1 cellular context compared by ENCODE assay signal in the genomic region with DNA sequence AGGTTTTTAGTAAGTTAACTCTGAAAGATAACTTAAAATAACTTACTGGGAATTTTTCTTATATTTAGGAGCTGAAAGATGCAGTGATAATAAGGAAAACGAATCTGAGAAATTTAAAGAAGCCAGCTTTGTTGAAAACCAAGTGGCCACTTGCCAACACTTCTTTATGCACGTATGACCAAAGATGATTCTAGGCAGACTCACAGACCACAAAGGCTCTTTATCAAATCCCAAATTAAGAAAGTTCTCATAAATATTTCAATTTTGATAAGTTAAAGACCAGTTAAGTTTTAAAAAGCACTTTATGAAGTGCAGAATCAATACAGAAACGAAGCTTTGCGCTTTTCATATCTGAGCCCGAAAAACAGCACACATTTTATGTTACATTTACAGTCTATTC.
TF ChIP-seq lines count a peak whose summit lies in the region.

No MANE protein-coding gene starts in this region.

TF ChIP-seq in GM23338, 12 proteins besides CTCF, POLR2A, EP300 and RAD21 (continued from another document):
- TF ChIP-seq, protein P1, sequence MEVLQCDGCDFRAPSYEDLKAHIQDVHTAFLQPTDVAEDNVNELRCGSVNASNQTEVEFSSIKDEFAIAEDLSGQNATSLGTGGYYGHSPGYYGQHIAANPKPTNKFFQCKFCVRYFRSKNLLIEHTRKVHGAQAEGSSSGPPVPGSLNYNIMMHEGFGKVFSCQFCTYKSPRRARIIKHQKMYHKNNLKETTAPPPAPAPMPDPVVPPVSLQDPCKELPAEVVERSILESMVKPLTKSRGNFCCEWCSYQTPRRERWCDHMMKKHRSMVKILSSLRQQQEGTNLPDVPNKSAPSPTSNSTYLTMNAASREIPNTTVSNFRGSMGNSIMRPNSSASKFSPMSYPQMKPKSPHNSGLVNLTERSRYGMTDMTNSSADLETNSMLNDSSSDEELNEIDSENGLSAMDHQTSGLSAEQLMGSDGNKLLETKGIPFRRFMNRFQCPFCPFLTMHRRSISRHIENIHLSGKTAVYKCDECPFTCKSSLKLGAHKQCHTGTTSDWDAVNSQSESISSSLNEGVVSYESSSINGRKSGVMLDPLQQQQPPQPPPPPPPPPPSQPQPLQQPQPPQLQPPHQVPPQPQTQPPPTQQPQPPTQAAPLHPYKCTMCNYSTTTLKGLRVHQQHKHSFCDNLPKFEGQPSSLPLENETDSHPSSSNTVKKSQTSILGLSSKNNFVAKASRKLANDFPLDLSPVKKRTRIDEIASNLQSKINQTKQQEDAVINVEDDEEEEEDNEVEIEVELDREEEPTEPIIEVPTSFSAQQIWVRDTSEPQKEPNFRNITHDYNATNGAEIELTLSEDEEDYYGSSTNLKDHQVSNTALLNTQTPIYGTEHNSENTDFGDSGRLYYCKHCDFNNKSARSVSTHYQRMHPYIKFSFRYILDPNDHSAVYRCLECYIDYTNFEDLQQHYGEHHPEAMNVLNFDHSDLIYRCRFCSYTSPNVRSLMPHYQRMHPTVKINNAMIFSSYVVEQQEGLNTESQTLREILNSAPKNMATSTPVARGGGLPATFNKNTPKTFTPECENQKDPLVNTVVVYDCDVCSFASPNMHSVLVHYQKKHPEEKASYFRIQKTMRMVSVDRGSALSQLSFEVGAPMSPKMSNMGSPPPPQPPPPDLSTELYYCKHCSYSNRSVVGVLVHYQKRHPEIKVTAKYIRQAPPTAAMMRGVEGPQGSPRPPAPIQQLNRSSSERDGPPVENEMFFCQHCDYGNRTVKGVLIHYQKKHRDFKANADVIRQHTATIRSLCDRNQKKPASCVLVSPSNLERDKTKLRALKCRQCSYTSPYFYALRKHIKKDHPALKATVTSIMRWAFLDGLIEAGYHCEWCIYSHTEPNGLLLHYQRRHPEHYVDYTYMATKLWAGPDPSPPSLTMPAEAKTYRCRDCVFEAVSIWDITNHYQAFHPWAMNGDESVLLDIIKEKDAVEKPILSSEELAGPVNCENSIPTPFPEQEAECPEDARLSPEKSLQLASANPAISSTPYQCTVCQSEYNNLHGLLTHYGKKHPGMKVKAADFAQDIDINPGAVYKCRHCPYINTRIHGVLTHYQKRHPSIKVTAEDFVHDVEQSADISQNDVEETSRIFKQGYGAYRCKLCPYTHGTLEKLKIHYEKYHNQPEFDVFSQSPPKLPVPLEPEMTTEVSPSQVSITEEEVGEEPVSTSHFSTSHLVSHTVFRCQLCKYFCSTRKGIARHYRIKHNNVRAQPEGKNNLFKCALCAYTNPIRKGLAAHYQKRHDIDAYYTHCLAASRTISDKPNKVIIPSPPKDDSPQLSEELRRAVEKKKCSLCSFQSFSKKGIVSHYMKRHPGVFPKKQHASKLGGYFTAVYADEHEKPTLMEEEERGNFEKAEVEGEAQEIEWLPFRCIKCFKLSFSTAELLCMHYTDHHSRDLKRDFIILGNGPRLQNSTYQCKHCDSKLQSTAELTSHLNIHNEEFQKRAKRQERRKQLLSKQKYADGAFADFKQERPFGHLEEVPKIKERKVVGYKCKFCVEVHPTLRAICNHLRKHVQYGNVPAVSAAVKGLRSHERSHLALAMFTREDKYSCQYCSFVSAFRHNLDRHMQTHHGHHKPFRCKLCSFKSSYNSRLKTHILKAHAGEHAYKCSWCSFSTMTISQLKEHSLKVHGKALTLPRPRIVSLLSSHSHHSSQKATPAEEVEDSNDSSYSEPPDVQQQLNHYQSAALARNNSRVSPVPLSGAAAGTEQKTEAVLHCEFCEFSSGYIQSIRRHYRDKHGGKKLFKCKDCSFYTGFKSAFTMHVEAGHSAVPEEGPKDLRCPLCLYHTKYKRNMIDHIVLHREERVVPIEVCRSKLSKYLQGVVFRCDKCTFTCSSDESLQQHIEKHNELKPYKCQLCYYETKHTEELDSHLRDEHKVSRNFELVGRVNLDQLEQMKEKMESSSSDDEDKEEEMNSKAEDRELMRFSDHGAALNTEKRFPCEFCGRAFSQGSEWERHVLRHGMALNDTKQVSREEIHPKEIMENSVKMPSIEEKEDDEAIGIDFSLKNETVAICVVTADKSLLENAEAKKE (CRISPR knock-in tag; IDR thresholded peaks at IDR 0.05), result no peak
- TF ChIP-seq STAT1 (IDR thresholded peaks at IDR 0.05; ENCODE audit: unreplicated experiment) (no peak), EZH2phosphoT487 (IDR thresholded peaks at IDR 0.05; ENCODE audit: unreplicated experiment) (no peak), NANOG (IDR thresholded peaks at IDR 0.05; ENCODE audit: borderline replicate concordance) (no peak), CREB1 (CRISPR knock-in tag; IDR thresholded peaks at IDR 0.05; ENCODE audit: low read depth) (no peak)
- TF ChIP-seq, protein P2, sequence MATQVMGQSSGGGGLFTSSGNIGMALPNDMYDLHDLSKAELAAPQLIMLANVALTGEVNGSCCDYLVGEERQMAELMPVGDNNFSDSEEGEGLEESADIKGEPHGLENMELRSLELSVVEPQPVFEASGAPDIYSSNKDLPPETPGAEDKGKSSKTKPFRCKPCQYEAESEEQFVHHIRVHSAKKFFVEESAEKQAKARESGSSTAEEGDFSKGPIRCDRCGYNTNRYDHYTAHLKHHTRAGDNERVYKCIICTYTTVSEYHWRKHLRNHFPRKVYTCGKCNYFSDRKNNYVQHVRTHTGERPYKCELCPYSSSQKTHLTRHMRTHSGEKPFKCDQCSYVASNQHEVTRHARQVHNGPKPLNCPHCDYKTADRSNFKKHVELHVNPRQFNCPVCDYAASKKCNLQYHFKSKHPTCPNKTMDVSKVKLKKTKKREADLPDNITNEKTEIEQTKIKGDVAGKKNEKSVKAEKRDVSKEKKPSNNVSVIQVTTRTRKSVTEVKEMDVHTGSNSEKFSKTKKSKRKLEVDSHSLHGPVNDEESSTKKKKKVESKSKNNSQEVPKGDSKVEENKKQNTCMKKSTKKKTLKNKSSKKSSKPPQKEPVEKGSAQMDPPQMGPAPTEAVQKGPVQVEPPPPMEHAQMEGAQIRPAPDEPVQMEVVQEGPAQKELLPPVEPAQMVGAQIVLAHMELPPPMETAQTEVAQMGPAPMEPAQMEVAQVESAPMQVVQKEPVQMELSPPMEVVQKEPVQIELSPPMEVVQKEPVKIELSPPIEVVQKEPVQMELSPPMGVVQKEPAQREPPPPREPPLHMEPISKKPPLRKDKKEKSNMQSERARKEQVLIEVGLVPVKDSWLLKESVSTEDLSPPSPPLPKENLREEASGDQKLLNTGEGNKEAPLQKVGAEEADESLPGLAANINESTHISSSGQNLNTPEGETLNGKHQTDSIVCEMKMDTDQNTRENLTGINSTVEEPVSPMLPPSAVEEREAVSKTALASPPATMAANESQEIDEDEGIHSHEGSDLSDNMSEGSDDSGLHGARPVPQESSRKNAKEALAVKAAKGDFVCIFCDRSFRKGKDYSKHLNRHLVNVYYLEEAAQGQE (IDR thresholded peaks at IDR 0.05; ENCODE audit: unreplicated experiment), result no peak
